Comparison of ENCODE assay signal across 29 cellular contexts in genomic region chr14:40113671-40114070, GRCh38.
"Had no signal": no experiment of that assay in that cellular context is flagged by ENCODE, and none has a peak within 500 bp of the region (broad histone marks: within the 10 kb centered on the region; RNA-seq: fewer than 3 reads in every experiment).

No MANE protein-coding gene starts in this region.

- FAIRE-seq: astrocyte, frontal cortex had no signal

- DNase-seq: activated B cell treated with CpG ODN at 0.5 μM for 24 hours; activated CD4-positive, alpha-beta T cell treated with anti-CD3 and anti-CD28 coated beads for 48 hours; activated CD4-positive, alpha-beta T cell treated with anti-CD3 and anti-CD28 coated beads, Interleukin-2, amount 50 U/mL, for 1 hour; activated CD4-positive, alpha-beta T cell treated with anti-CD3 and anti-CD28 coated beads, Interleukin-2, amount 50 U/mL, for 48 hours; activated CD8-positive, alpha-beta memory T cell treated with anti-CD3 and anti-CD28 coated beads for 24 hours; activated CD8-positive, alpha-beta T cell treated with anti-CD3 and anti-CD28 coated beads for 36 hours; activated effector memory CD4-positive, alpha-beta T cell treated with Interleukin-2 at 50 U/mL for 16 hours; activated gamma-delta T cell treated with Interleukin-2 at 50 U/mL for 16 hours; activated naive CD4-positive, alpha-beta T cell treated with anti-CD3 and anti-CD28 coated beads, Interleukin-2, amount 50 U/mL, for 16 hours; activated naive CD4-positive, alpha-beta T cell treated with Interleukin-2 at 50 U/mL for 16 hours; activated T-cell treated with anti-CD3 and anti-CD28 coated beads, Interleukin-2, amount 50 U/mL, for 4 hours; amniotic stem cell; anterior cingulate cortex; central memory CD4-positive, alpha-beta T cell; cerebellar nuclear complex; colonic mucosa; dorsolateral prefrontal cortex; effector memory CD4-positive, alpha-beta T cell; endodermal cell; foreskin fibroblast; head of caudate nucleus; T-helper 17 cell; T1000; WERI-Rb-1 had no signal

- ATAC-seq: activated CD4-positive, CD25-positive, alpha-beta regulatory T cell treated with anti-CD3 and anti-CD28 coated beads, Interleukin-2, amount 50 U/mL, for 24 hours; activated CD8-positive, alpha-beta T cell treated with anti-CD3 and anti-CD28 coated beads for 36 hours; activated T-cell treated with anti-CD3 and anti-CD28 coated beads, Interleukin-2, amount 50 U/mL, for 4 hours; activated T-helper 17 cell treated with anti-CD3 and anti-CD28 coated beads, Interleukin-2, amount 50 U/mL, for 72 hours; esophagus mucosa; T-helper 17 cell had no signal
